ENCODE assay signal across 8 cellular contexts in the genomic region with DNA sequence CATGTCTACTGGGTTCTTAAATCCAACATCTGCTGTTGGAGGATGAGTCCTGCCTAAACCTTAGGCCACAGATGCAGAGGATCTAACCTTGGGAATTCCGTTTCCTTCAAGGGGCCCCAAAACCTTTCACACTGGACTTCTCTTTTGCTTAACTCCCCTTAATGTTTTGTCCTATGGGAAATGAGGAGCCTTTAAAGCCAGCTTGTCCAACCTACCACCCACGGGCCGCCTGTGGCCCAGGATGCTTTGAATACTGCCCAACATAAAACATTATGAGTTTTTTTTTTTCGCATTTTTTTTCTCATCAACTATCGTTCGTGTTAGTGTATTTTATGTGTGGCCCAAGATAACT.
DNase-seq lines count a peak whose midpoint lies in the region; ATAC-seq and TF ChIP-seq lines count a peak whose summit lies in the region.

No MANE protein-coding gene starts in this region.

- peaks cover 22% of the 10 kb centered on the region for H3K4me1 Mint-ChIP-seq in activated naive CD8-positive, alpha-beta T cell treated with anti-CD3 and anti-CD28 coated beads, Interleukin-2, amount 50 U/mL, for 24 hours

- H3K27me3 Mint-ChIP-seq in activated naive CD8-positive, alpha-beta T cell treated with anti-CD3 and anti-CD28 coated beads, Interleukin-2, amount 50 U/mL, for 24 hours = no peaks in the 10 kb centered on the region

- H3K4me3 Mint-ChIP-seq in activated naive CD8-positive, alpha-beta T cell treated with anti-CD3 and anti-CD28 coated beads, Interleukin-2, amount 50 U/mL, for 24 hours = no peak overlapping the region

- intact Hi-C loops in cardiac septum (cut with DNase I) = loop anchor here (2.0 to 5.0 kb wide), 2 partner anchors 33 to 80 kb away; no protein-coding TSS in a partner anchor
- intact Hi-C loops in vagina (cut with DNase I) = loop anchor here (10.0 kb wide), 1 partner anchor 47 kb away; no protein-coding TSS in a partner anchor

- CTCF ChIA-PET in GM10248 (lab: Yijun Ruan, JAX) = interaction anchor here (0.6 to 5.6 kb wide), 32 partner anchors 8 to 328 kb away, joined by 3 to 62 read pairs (median 4); partner anchors contain the start of gene SERTAD2

- no peak overlapping the region for H3K4me3 ChIP-seq in right atrium auricular region
- no peak overlapping the region for H3K4me3 ChIP-seq in mucosa of rectum (ENCODE audit: low read length in 2 of 2)
- H3K4me3 ChIP-seq in vagina = no peak overlapping the region

- no peak for ATAC-seq in activated naive CD8-positive, alpha-beta T cell treated with anti-CD3 and anti-CD28 coated beads, Interleukin-2, amount 50 U/mL, for 24 hours
- ATAC-seq in GM21526 (IDR thresholded peaks at IDR 0.05; ENCODE audit: low FRiP score, unreplicated experiment) = no peak

- H3K9me3 Mint-ChIP-seq in activated naive CD8-positive, alpha-beta T cell treated with anti-CD3 and anti-CD28 coated beads, Interleukin-2, amount 50 U/mL, for 24 hours = no peaks in the 10 kb centered on the region

- H3K36me3 ChIP-seq in right atrium auricular region = no peaks in the 10 kb centered on the region
- no peaks in the 10 kb centered on the region for H3K36me3 ChIP-seq in mucosa of rectum (ENCODE audit: control insufficient read depth in 2 of 2, insufficient read depth in 2 of 2, low read length in 2 of 2)
- no peaks in the 10 kb centered on the region for H3K36me3 ChIP-seq in vagina

- H3K27me3 ChIP-seq in right atrium auricular region = no peaks in the 10 kb centered on the region
- no peaks in the 10 kb centered on the region for H3K27me3 ChIP-seq in mucosa of rectum (ENCODE audit: control insufficient read depth in 2 of 2, insufficient read depth in 2 of 2, low read length in 2 of 2)
- H3K27me3 ChIP-seq in vagina = no peaks in the 10 kb centered on the region

- TF ChIP-seq POLR2A in vagina (IDR thresholded peaks at IDR 0.05) = no peak

- H3K4me1 ChIP-seq in right atrium auricular region (peaks cover 0 to 13% of the 10 kb centered on the region in 2 donors), mucosa of rectum (ENCODE audit: control insufficient read depth in 2 of 2, insufficient read depth in 2 of 2, low read length in 2 of 2) (peaks cover 8 to 13% of the 10 kb centered on the region in 2 donors), vagina (peaks cover 20% of the 10 kb centered on the region)

- no peak overlapping the region for H3K9ac ChIP-seq in mucosa of rectum (ENCODE audit: low read depth in 1 of 2, low read length in 2 of 2)

- DNase-seq in right atrium auricular region (ENCODE audit: low spot score) (no peak), cardiac septum (ENCODE audit: low spot score) (no peak), vagina (ENCODE audit: extremely low spot score in 2 of 2) (no peak), GM10248 (ENCODE audit: extremely low spot score) (no peak)
- DNase-seq in activated naive CD8-positive, alpha-beta T cell treated with anti-CD3 and anti-CD28 coated beads, Interleukin-2, amount 50 U/mL, for 24 hours = no peak
- no peak for DNase-seq in stimulated activated CD4-positive, alpha-beta T cell treated with anti-CD3 and anti-CD28 coated beads, Interleukin-12 subunit alpha, Interleukin-12 subunit beta, amount 100 ng/mL, for 4 hours

- POLR2A ChIA-PET in GM10248 (lab: Yijun Ruan, JAX) = interaction anchor here (1.2 kb wide), 1 partner anchor 178 kb away, joined by 4 read pairs; the partner anchor contains the start of gene SERTAD2

- H3K27ac ChIP-seq in right atrium auricular region (peak overlapping the region; percentile 72 to 81), mucosa of rectum (ENCODE audit: low read depth in 2 of 2, low read length in 2 of 2) (peak overlapping the region; percentile 82 to 88), vagina (peak overlapping the region; percentile 70)

- H3K9me3 ChIP-seq in right atrium auricular region = no peaks in the 10 kb centered on the region
- no peaks in the 10 kb centered on the region for H3K9me3 ChIP-seq in mucosa of rectum (ENCODE audit: control insufficient read depth in 2 of 2, low read length in 2 of 2)
- no peaks in the 10 kb centered on the region for H3K9me3 ChIP-seq in vagina

- peak overlapping the region; percentile 85 for H3K27ac Mint-ChIP-seq in activated naive CD8-positive, alpha-beta T cell treated with anti-CD3 and anti-CD28 coated beads, Interleukin-2, amount 50 U/mL, for 24 hours

- TF ChIP-seq CTCF in right atrium auricular region (IDR thresholded peaks at IDR 0.05) (no peak), vagina (IDR thresholded peaks at IDR 0.05) (no peak), GM10248 (IDR thresholded peaks at IDR 0.05; ENCODE audit: control extremely low read depth, extremely low read depth, low read depth, missing control alignments) (no peak)

- H3K36me3 Mint-ChIP-seq in activated naive CD8-positive, alpha-beta T cell treated with anti-CD3 and anti-CD28 coated beads, Interleukin-2, amount 50 U/mL, for 24 hours (ENCODE audit: low read depth) = no peaks in the 10 kb centered on the region
